Comparison of ENCODE assay signal across 9 cellular contexts in the genomic region with DNA sequence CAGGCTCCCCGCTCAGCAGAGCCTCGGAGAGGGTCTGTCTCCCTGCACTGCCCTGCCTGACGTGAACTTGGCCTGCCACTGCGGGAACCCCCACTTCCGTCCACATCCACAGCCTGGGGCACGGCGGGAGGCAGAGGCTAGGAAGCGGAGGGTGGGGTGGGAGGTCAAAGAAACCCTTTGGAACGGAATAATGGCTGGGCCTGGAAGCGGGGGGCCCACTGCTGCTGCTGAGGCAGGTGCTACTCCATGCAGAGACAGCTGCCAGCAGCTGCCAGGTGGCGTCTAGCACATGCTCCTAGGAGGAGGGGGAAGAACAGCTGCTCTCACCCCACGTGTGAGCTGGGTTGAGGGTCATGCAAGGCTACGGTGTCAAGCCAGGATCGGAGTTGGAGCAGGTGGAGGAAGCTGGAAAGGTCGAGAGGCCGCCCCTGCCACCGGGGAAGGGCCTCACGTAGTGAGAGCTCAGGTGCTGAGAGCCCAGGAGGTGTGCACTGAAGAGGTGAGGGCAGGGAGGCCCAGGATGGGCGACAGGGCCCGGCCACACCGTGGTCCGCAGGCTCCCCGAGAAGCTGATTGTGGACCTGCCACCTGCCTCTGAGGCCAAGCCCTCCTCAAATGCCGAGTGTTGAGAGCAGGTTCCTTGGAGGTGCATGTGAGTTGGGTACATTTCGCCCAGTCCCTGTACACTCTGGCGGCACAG. TPM values are rescaled to one million over a fixed set of nuclear protein-coding genes. Genes with fewer than 3 reads are reported as not detected.
DNase-seq lines count a peak whose midpoint lies in the region; ATAC-seq, FAIRE-seq and TF ChIP-seq lines count a peak whose summit lies in the region.
"Had no signal": no experiment of that assay in that cellular context is flagged by ENCODE, and none has a peak within 500 bp of the region (broad histone marks: within the 10 kb centered on the region; RNA-seq: fewer than 3 reads in every experiment).

No MANE protein-coding gene starts in this region.

- no peak overlapping the region for H3K4me3 ChIP-seq in left ventricle myocardium inferior
- H3K4me3 ChIP-seq in K562 = no peak overlapping the region
- no peak overlapping the region for H3K4me3 ChIP-seq in uterus

- H2AFZ ChIP-seq in K562 (ENCODE audit: low read depth, low read length) = no peak overlapping the region

- FAIRE-seq in K562 (lab: Jason Lieb, UNC) (no peak), frontal cortex (lab: Jason Lieb, UNC) (no peak)

- no peaks in the 10 kb centered on the region for H3K79me2 ChIP-seq in K562 (ENCODE audit: control insufficient read depth, insufficient read depth, low read length)

- H3K36me3 ChIP-seq in left ventricle myocardium inferior = peaks cover 46% of the 10 kb centered on the region
- H3K36me3 ChIP-seq in K562 (ENCODE audit: control insufficient read depth, insufficient read depth, low read length) = peaks cover 33% of the 10 kb centered on the region; the same call in 2 of the 3 replicates
- H3K36me3 ChIP-seq in uterus = no peaks in the 10 kb centered on the region

- WGBS in K562 (ENCODE audit: insufficient coverage, low coverage, missing lambda C conversion rate) = 83% methylated on average over 21 of the region's 26 CpGs

- no peak for DNase-seq in left ventricle myocardium inferior
- DNase-seq in left ventricle myocardium superior = no peak
- peak; percentile 97 for DNase-seq in NCI-H2196 treated with DMSO at 0.1 percent for 48 hours (lab: John Stamatoyannopoulos, UW; ENCODE audit: unreplicated experiment)
- no peak for DNase-seq in K562 (ENCODE audit: extremely low read depth in 1 of 4, low spot score in 3 of 4)
- DNase-seq in uterus = no peak
- DNase-seq in frontal cortex (ENCODE audit: low spot score in 2 of 2) = no peak
- no peak for DNase-seq in activated T-cell treated with anti-CD3 and anti-CD28 coated beads, Interleukin-2, amount 50 U/mL, for 1 hour
- DNase-seq: mammary epithelial cell had no signal

- peak; percentile 29; the same call in 1 of the 2 replicates for TF ChIP-seq POLR2A in K562 (conservative IDR thresholded peaks at IDR 0.05)
- no peak for TF ChIP-seq POLR2A in uterus (IDR thresholded peaks at IDR 0.05)

- in situ Hi-C loops in K562 (cut with MboI) = no loop called here

- CTCF ChIA-PET in K562 (lab: Yijun Ruan, JAX; ENCODE audit: low intra/inter-chr PET ratio) = interaction anchor here (1.9 kb wide), 1 partner anchor 285 kb away, joined by 11 read pairs; no protein-coding TSS in a partner anchor

- no peak overlapping the region for H3K4me2 ChIP-seq in K562 (ENCODE audit: insufficient read depth, low read length)

- peaks cover 27% of the 10 kb centered on the region for H3K4me1 ChIP-seq in left ventricle myocardium inferior
- H3K4me1 ChIP-seq in K562 (replicated peaks in 1 of 2; ENCODE audit: control insufficient read depth in 2 of 2, insufficient read depth in 2 of 2, low read length in 2 of 2) = peaks cover 0 to 63% of the 10 kb centered on the region in 2 experiments; a peak in 2 of 5 replicates
- no peaks in the 10 kb centered on the region for H3K4me1 ChIP-seq in uterus

- peaks cover 4% of the 10 kb centered on the region for H3K9me1 ChIP-seq in K562 (ENCODE audit: control insufficient read depth, insufficient read depth, low read length)

- H4K20me1 ChIP-seq in K562 (replicated peaks; ENCODE audit: control insufficient read depth, insufficient read depth, low read length) = peaks cover 13% of the 10 kb centered on the region; the same call in 1 of the 2 replicates

- ATAC-seq in left ventricle myocardium superior (no peak), K562 (peak; percentile 5; the same call in 1 of the 3 replicates), GM19455 (IDR thresholded peaks at IDR 0.05; ENCODE audit: unreplicated experiment) (no peak)

- H3K9ac ChIP-seq in K562 (ENCODE audit: insufficient read depth in 1 of 2, low read depth in 2 of 2, low read length in 2 of 2) = peak overlapping the region in 1 of 2 experiments; percentile 66; a peak in 1 of 4 replicates

- TF ChIP-seq EP300 in K562 (IDR thresholded peaks at IDR 0.05; ENCODE audit: low read length) = no peak

- H3K27me3 ChIP-seq in left ventricle myocardium inferior (ENCODE audit: low read depth) = peaks cover 49% of the 10 kb centered on the region
- no peaks in the 10 kb centered on the region for H3K27me3 ChIP-seq in K562 (ENCODE audit: control insufficient read depth in 2 of 2, insufficient read depth in 2 of 2, low read length in 2 of 2)
- no peaks in the 10 kb centered on the region for H3K27me3 ChIP-seq in uterus

- intact Hi-C loops in left ventricle myocardium inferior (cut with micrococcal nuclease) (no loop called here), left ventricle myocardium superior (cut with micrococcal nuclease) (no loop called here), K562 (cut with micrococcal nuclease) (no loop called here), uterus (cut with DNase I; ENCODE audit: low total_unique reads) (no loop called here)

- no peak for TF ChIP-seq RAD21 in K562 (CRISPR knock-in tag; conservative IDR thresholded peaks at IDR 0.05 in 1 of 2, IDR thresholded peaks at IDR 0.05 in 1 of 2)

- H3K9me3 ChIP-seq in left ventricle myocardium inferior (replicated peaks) (no peaks in the 10 kb centered on the region), K562 (replicated peaks; ENCODE audit: control insufficient read depth, insufficient read depth, low read depth, low read length) (no peaks in the 10 kb centered on the region), uterus (no peaks in the 10 kb centered on the region)

- H3K27ac ChIP-seq in left ventricle myocardium inferior (replicated peaks) = no peak overlapping the region
- no peak overlapping the region for H3K27ac ChIP-seq in K562 (ENCODE audit: extremely low read depth, low read depth, low read length)
- H3K27ac ChIP-seq in uterus = no peak overlapping the region

- BruUV-seq in K562 (replicated peaks; lab: Mats Ljungman, UMichigan) = no TSS peak

- peak; percentile 7 for TF ChIP-seq CTCF in left ventricle myocardium inferior (IDR thresholded peaks at IDR 0.05; ENCODE audit: borderline replicate concordance)
- no peak for TF ChIP-seq CTCF in K562 (IDR thresholded peaks at IDR 0.05 in 2 of 3, conservative IDR thresholded peaks at IDR 0.05 in 1 of 3; ENCODE audit: insufficient read depth in 2 of 3, low read depth in 1 of 3, low read length in 3 of 3)
- no peak for TF ChIP-seq CTCF in uterus (IDR thresholded peaks at IDR 0.05)

- POLR2A ChIA-PET in K562 (lab: Yijun Ruan, JAX) = interaction anchor here (0.5 to 4.0 kb wide), 5 partner anchors 9 to 1906 kb away, joined by 3 to 26 read pairs (median 3); partner anchors contain the start of gene FAAP100

RNA-seq across cellular contexts. Expression of gene FSCN2, which starts 9.8 kb away (rescaled TPM):
- total RNA-seq in left ventricle myocardium inferior (0.38 TPM), left ventricle myocardium superior (0.50 TPM), K562 (2014; rRNA removed) (not detected in 2 replicates), K562 (2014; rRNA removed; fragmentation: Illumina TruSeq; extraction: Trizol) (not detected in 2 replicates), K562 (2015; rRNA removed; fragmentation: Illumina TruSeq; extraction: Trizol) (not detected in 2 replicates), K562 (2021) (not detected in 2 replicates), uterus (1 to 10 TPM in 2 of 4 donors, not detected in 2; 5.0 to 7.4 TPM), frontal cortex (4.9 TPM)
- 0.23 TPM in 1 of 2 replicates, not detected in the other for total RNA-seq in K562 (2011; cell fraction: chromatin; rRNA removed; ENCODE audit: low replicate concordance)
- 0.26 and 0.33 TPM in 2 replicates for total RNA-seq in K562 (2011; cell fraction: nucleolus; rRNA removed)
- 0.37 TPM in 1 of 2 replicates, not detected in the other for total RNA-seq in K562 (2011; cell fraction: nucleoplasm; rRNA removed)
- polyA plus RNA-seq in K562 (2011; rRNA removed) (not detected in 2 replicates), K562 (2014; fragmentation: Illumina TruSeq; extraction: Trizol) (not detected in 2 replicates), K562 (2014; fragmentation: Nextera tagmentation; extraction: Ambion mirVana) (not detected), K562 (2014; rRNA removed) (0.08 TPM in 1 of 2 replicates, not detected in the other)
- polyA plus RNA-seq in K562 (2011; cell fraction: cytosol; rRNA removed) = not detected in 2 replicates
- 0.14 TPM in 1 of 2 replicates, not detected in the other for polyA plus RNA-seq in K562 (2011; cell fraction: nucleus; rRNA removed)
- 0.25 and 0.30 TPM in 2 replicates for polyA plus RNA-seq in K562 (2012)
- polyA minus RNA-seq in K562 (2011; rRNA and poly(A)+ RNA removed) = not detected in 2 replicates
- not detected in 2 replicates for polyA minus RNA-seq in K562 (2011; cell fraction: cytosol; rRNA and poly(A)+ RNA removed)
- 0.13 TPM in 1 of 2 replicates, not detected in the other for polyA minus RNA-seq in K562 (2011; cell fraction: nucleus; rRNA and poly(A)+ RNA removed)

RNA-seq across cellular contexts. Expression of gene FAAP100, which starts 14.1 kb away (rescaled TPM):
- total RNA-seq in left ventricle myocardium inferior = 15.9 TPM
- total RNA-seq in left ventricle myocardium superior = 15.4 TPM
- 44.9 and 197 TPM in 2 replicates for total RNA-seq in K562 (2011; cell fraction: chromatin; rRNA removed; ENCODE audit: low replicate concordance)
- 108 and 129 TPM in 2 replicates for total RNA-seq in K562 (2011; cell fraction: nucleolus; rRNA removed)
- total RNA-seq in K562 (2011; cell fraction: nucleoplasm; rRNA removed) = 63.6 and 65.2 TPM in 2 replicates
- 33.2 and 39.0 TPM in 2 replicates for total RNA-seq in K562 (2014; rRNA removed)
- total RNA-seq in K562 (2014; rRNA removed; fragmentation: Illumina TruSeq; extraction: Trizol) = 3.9 and 8.6 TPM in 2 replicates
- 18.9 and 20.9 TPM in 2 replicates for total RNA-seq in K562 (2015; rRNA removed; fragmentation: Illumina TruSeq; extraction: Trizol)
- 51.2 and 52.5 TPM in 2 replicates for total RNA-seq in K562 (2021)
- polyA plus RNA-seq in K562 (2011; rRNA removed) = 12.6 and 15.2 TPM in 2 replicates
- 18.3 and 47.5 TPM in 2 replicates for polyA plus RNA-seq in K562 (2011; cell fraction: cytosol; rRNA removed)
- 42.7 and 112 TPM in 2 replicates for polyA plus RNA-seq in K562 (2011; cell fraction: nucleus; rRNA removed)
- polyA plus RNA-seq in K562 (2012) = 22.5 and 27.7 TPM in 2 replicates
- polyA plus RNA-seq in K562 (2014; fragmentation: Illumina TruSeq; extraction: Trizol) = 7.6 and 25.3 TPM in 2 replicates
- polyA plus RNA-seq in K562 (2014; fragmentation: Nextera tagmentation; extraction: Ambion mirVana) = under 1 TPM; 0.31 to 0.69 TPM
- 38.6 and 42.4 TPM in 2 replicates for polyA plus RNA-seq in K562 (2014; rRNA removed)
- polyA minus RNA-seq in K562 (2011; rRNA and poly(A)+ RNA removed) = 4.7 and 7.0 TPM in 2 replicates
- 19.5 and 23.0 TPM in 2 replicates for polyA minus RNA-seq in K562 (2011; cell fraction: cytosol; rRNA and poly(A)+ RNA removed)
- 58.6 and 62.1 TPM in 2 replicates for polyA minus RNA-seq in K562 (2011; cell fraction: nucleus; rRNA and poly(A)+ RNA removed)
- 10 to 100 TPM in 2 of 4 donors, 1 to 10 TPM in 2; 3.5 to 31.2 (median 17.3) TPM for total RNA-seq in uterus
- 21.6 TPM for total RNA-seq in frontal cortex

RNA-seq across cellular contexts. Expression of gene ACTG1, which starts 25.4 kb away (rescaled TPM):
- total RNA-seq in left ventricle myocardium inferior = 342 TPM
- total RNA-seq in left ventricle myocardium superior = 357 TPM
- total RNA-seq in K562 (2011; cell fraction: chromatin; rRNA removed; ENCODE audit: low replicate concordance) = 264 and 482 TPM in 2 replicates
- total RNA-seq in K562 (2011; cell fraction: nucleolus; rRNA removed) = 393 and 500 TPM in 2 replicates
- total RNA-seq in K562 (2011; cell fraction: nucleoplasm; rRNA removed) = 388 and 427 TPM in 2 replicates
- total RNA-seq in K562 (2014; rRNA removed) = 1,572 and 2,328 TPM in 2 replicates
- total RNA-seq in K562 (2014; rRNA removed; fragmentation: Illumina TruSeq; extraction: Trizol) = 512 and 566 TPM in 2 replicates
- 568 and 574 TPM in 2 replicates for total RNA-seq in K562 (2015; rRNA removed; fragmentation: Illumina TruSeq; extraction: Trizol)
- 1,775 and 1,801 TPM in 2 replicates for total RNA-seq in K562 (2021)
- polyA plus RNA-seq in K562 (2011; rRNA removed) = 224 and 602 TPM in 2 replicates
- polyA plus RNA-seq in K562 (2011; cell fraction: cytosol; rRNA removed) = 901 and 1,415 TPM in 2 replicates
- polyA plus RNA-seq in K562 (2011; cell fraction: nucleus; rRNA removed) = 1,206 and 1,333 TPM in 2 replicates
- polyA plus RNA-seq in K562 (2012) = 1,311 and 3,206 TPM in 2 replicates
- 990 and 2,987 TPM in 2 replicates for polyA plus RNA-seq in K562 (2014; fragmentation: Illumina TruSeq; extraction: Trizol)
- polyA plus RNA-seq in K562 (2014; fragmentation: Nextera tagmentation; extraction: Ambion mirVana) = 100 to 1,000 TPM; 259 to 386 TPM
- 831 and 1,109 TPM in 2 replicates for polyA plus RNA-seq in K562 (2014; rRNA removed)
- 205 and 410 TPM in 2 replicates for polyA minus RNA-seq in K562 (2011; rRNA and poly(A)+ RNA removed)
- polyA minus RNA-seq in K562 (2011; cell fraction: cytosol; rRNA and poly(A)+ RNA removed) = 580 and 1,178 TPM in 2 replicates
- polyA minus RNA-seq in K562 (2011; cell fraction: nucleus; rRNA and poly(A)+ RNA removed) = 230 and 388 TPM in 2 replicates
- total RNA-seq in uterus = 1,000 to 10,000 TPM; 1,023 to 5,472 (median 2,159) TPM
- total RNA-seq in frontal cortex = 5,358 TPM
